ENCODE assay signal across 1 cellular context in genomic region chr2:238425979-238426567, GRCh38.
A peak's percentile ranks its signal among the peaks of the same experiment; 100 is the strongest.
TF ChIP-seq lines count a peak whose summit lies in the region.

No MANE protein-coding gene starts in this region.

TF ChIP-seq in HCT116, 20 proteins besides CTCF, POLR2A, EP300 and RAD21 (continued from another document):
- TF ChIP-seq REST (IDR thresholded peaks at IDR 0.05; ENCODE audit: low read depth) (no peak), FOSL1 (IDR thresholded peaks at IDR 0.05; ENCODE audit: low read depth) (no peak), SP1 (IDR thresholded peaks at IDR 0.05; ENCODE audit: low read depth) (no peak), EGR1 (IDR thresholded peaks at IDR 0.05; ENCODE audit: low read depth) (peak; percentile 33; the same call in 1 of the 2 replicates), ZFX (IDR thresholded peaks at IDR 0.05) (no peak)
TF ChIP-seq in HCT116: peak in this region for 1.
